In genomic region chr19:3117746-3118145, GRCh38 we compare ENCODE assay signal across 1 cellular context.
TF ChIP-seq lines count a peak whose summit lies in the region.

No MANE protein-coding gene starts in this region.

TF ChIP-seq in H1, 55 proteins besides CTCF, POLR2A, EP300 and RAD21:
- TF ChIP-seq HDAC2 (IDR thresholded peaks at IDR 0.05; ENCODE audit: borderline replicate concordance in 1 of 2, low read depth in 2 of 2, low read length in 2 of 2) (no peak), MAX (IDR thresholded peaks at IDR 0.05) (no peak), CHD1 (IDR thresholded peaks at IDR 0.05; ENCODE audit: low read depth, low read length) (no peak), RXRA (IDR thresholded peaks at IDR 0.05; ENCODE audit: insufficient read depth, low read depth, low read length) (no peak), NRF1 (IDR thresholded peaks at IDR 0.05; ENCODE audit: low read depth, low read length) (no peak), RNF2 (IDR thresholded peaks at IDR 0.05; ENCODE audit: borderline replicate concordance, low read depth, low read length, missing control alignments, poor library complexity, severe bottlenecking) (no peak), CBX8 (IDR thresholded peaks at IDR 0.05; ENCODE audit: borderline replicate concordance, low read depth, low read length) (no peak), E2F6 (IDR thresholded peaks at IDR 0.05) (no peak), BCL11A (IDR thresholded peaks at IDR 0.05; ENCODE audit: low read depth in 2 of 2, low read length in 2 of 2) (no peak), EZH2 (IDR thresholded peaks at IDR 0.05; ENCODE audit: low read depth, low read length, severe bottlenecking) (no peak), SP4 (IDR thresholded peaks at IDR 0.05; ENCODE audit: low read length) (no peak), CBX5 (IDR thresholded peaks at IDR 0.05; ENCODE audit: low read depth, low read length) (no peak), CTBP2 (IDR thresholded peaks at IDR 0.05; ENCODE audit: borderline replicate concordance, insufficient read depth, insufficient read length, low read length) (no peak), MAFK (IDR thresholded peaks at IDR 0.05; ENCODE audit: low read depth, low read length) (no peak), SUZ12 (IDR thresholded peaks at IDR 0.05; ENCODE audit: low read length) (no peak), ASH2L (IDR thresholded peaks at IDR 0.05; ENCODE audit: low read length) (no peak), USF2 (IDR thresholded peaks at IDR 0.05; ENCODE audit: low read length) (no peak), POLR2AphosphoS5 (IDR thresholded peaks at IDR 0.05; ENCODE audit: low read depth, low read length) (no peak)
